ENCODE assay signal across 8 cellular contexts in genomic region chr2:239465017-239466001, GRCh38.
DNase-seq lines count a peak whose midpoint lies in the region; ATAC-seq and TF ChIP-seq lines count a peak whose summit lies in the region.

No MANE protein-coding gene starts in this region.

- intact Hi-C loops in A673 (cut with micrococcal nuclease; ENCODE audit: unreplicated experiment) (no loop called here), lower lobe of right lung (cut with DNase I) (no loop called here), OCI-LY7 (cut with micrococcal nuclease; ENCODE audit: unreplicated experiment) (no loop called here)

- H3K79me2 ChIP-seq in OCI-LY7 (ENCODE audit: insufficient read depth, low read depth, low read length) = no peaks in the 10 kb centered on the region

- no peak overlapping the region for H2AFZ ChIP-seq in OCI-LY7 (ENCODE audit: low read length)

- H3K27me3 ChIP-seq in A673 (replicated peaks; ENCODE audit: insufficient read depth, low read depth, low read length, poor library complexity) (no peaks in the 10 kb centered on the region), lower lobe of right lung (ENCODE audit: low read depth) (no peaks in the 10 kb centered on the region)

- peak; percentile 85 to 91 for ATAC-seq in lower lobe of right lung

- H3K4me1 Mint-ChIP-seq in activated T-cell treated with anti-CD3 and anti-CD28 coated beads, Interleukin-2, amount 50 U/mL, for 24 hours (ENCODE audit: low read depth) = no peaks in the 10 kb centered on the region

- H3K4me3 ChIP-seq in A673 (ENCODE audit: low read depth, low read length, poor library complexity, severe bottlenecking) = no peak overlapping the region
- H3K4me3 ChIP-seq in lower lobe of right lung = no peak overlapping the region
- no peak overlapping the region for H3K4me3 ChIP-seq in OCI-LY7 (ENCODE audit: low read depth, low read length, poor library complexity, severe bottlenecking)

- DNase-seq in A673 (ENCODE audit: low spot score) = peak; percentile 17
- DNase-seq in LHCN-M2 (ENCODE audit: low read depth) = peak; percentile 80
- DNase-seq in brain pericyte (ENCODE audit: low read depth, low spot score) = peak; percentile 20
- DNase-seq in lower lobe of right lung = peak; percentile 91
- DNase-seq in stimulated activated CD8-positive, alpha-beta memory T cell treated with anti-CD3 and anti-CD28 coated beads, Interleukin-4, amount 100 ng/mL, for 48 hours = no peak
- DNase-seq in SW 1271 (lab: John Stamatoyannopoulos, UW) = no peak
- DNase-seq in OCI-LY7 (ENCODE audit: low spot score) = no peak
- no peak for DNase-seq in activated T-cell treated with anti-CD3 and anti-CD28 coated beads, Interleukin-2, amount 50 U/mL, for 24 hours

- no peaks in the 10 kb centered on the region for H3K36me3 Mint-ChIP-seq in activated T-cell treated with anti-CD3 and anti-CD28 coated beads, Interleukin-2, amount 50 U/mL, for 24 hours (ENCODE audit: low read depth)

- no peaks in the 10 kb centered on the region for H3K27me3 Mint-ChIP-seq in activated T-cell treated with anti-CD3 and anti-CD28 coated beads, Interleukin-2, amount 50 U/mL, for 24 hours

- H3K27ac ChIP-seq in A673 (ENCODE audit: low read depth, low read length, poor library complexity, severe bottlenecking) (no peak overlapping the region), lower lobe of right lung (peak overlapping the region; percentile 79), OCI-LY7 (ENCODE audit: low read depth, low read length, poor library complexity, severe bottlenecking) (no peak overlapping the region)

- H3K4me1 ChIP-seq in A673 (ENCODE audit: insufficient read depth, low read length, poor library complexity, severe bottlenecking) (no peaks in the 10 kb centered on the region), lower lobe of right lung (no peaks in the 10 kb centered on the region), OCI-LY7 (ENCODE audit: insufficient read depth, low read length, poor library complexity, severe bottlenecking) (no peaks in the 10 kb centered on the region)

- H3K9me2 ChIP-seq in OCI-LY7 (ENCODE audit: insufficient read depth, low read length) = no peaks in the 10 kb centered on the region

- POLR2A ChIA-PET in A673 (lab: Charles Lee; ENCODE audit: low non-redundant PET) (no interaction called here), OCI-LY7 (lab: Charles Lee) (interaction anchor here (0.5 kb wide), 1 partner anchor 39 kb away, joined by 3 read pairs; no protein-coding TSS in a partner anchor)

- CTCF ChIA-PET in A673 (lab: Charles Lee) = no interaction called here
- CTCF ChIA-PET in OCI-LY7 (lab: Charles Lee; ENCODE audit: unreplicated experiment) = no interaction called here

- H4K20me1 ChIP-seq in OCI-LY7 (ENCODE audit: insufficient read depth, low read length) = no peaks in the 10 kb centered on the region

- H3K36me3 ChIP-seq in A673 (ENCODE audit: insufficient read depth, low read length, poor library complexity, severe bottlenecking) (no peaks in the 10 kb centered on the region), lower lobe of right lung (no peaks in the 10 kb centered on the region), OCI-LY7 (ENCODE audit: insufficient read depth, low read length) (no peaks in the 10 kb centered on the region)

- TF ChIP-seq CTCF in A673 (conservative IDR thresholded peaks at IDR 0.05; ENCODE audit: low read depth, low read length) (no peak), lower lobe of right lung (IDR thresholded peaks at IDR 0.05) (no peak), OCI-LY7 (conservative IDR thresholded peaks at IDR 0.05; ENCODE audit: low read length) (no peak)

- H3K9me3 ChIP-seq in A673 (ENCODE audit: low read depth, low read length, poor library complexity, severe bottlenecking) (no peaks in the 10 kb centered on the region), lower lobe of right lung (no peaks in the 10 kb centered on the region), OCI-LY7 (ENCODE audit: low read length) (no peaks in the 10 kb centered on the region)

- no peak overlapping the region for H3K4me3 Mint-ChIP-seq in activated T-cell treated with anti-CD3 and anti-CD28 coated beads, Interleukin-2, amount 50 U/mL, for 24 hours

- no peaks in the 10 kb centered on the region for H3K9me3 Mint-ChIP-seq in activated T-cell treated with anti-CD3 and anti-CD28 coated beads, Interleukin-2, amount 50 U/mL, for 24 hours

- H3K4me2 ChIP-seq in OCI-LY7 (ENCODE audit: low read length) = no peak overlapping the region

- H3K27ac Mint-ChIP-seq in activated T-cell treated with anti-CD3 and anti-CD28 coated beads, Interleukin-2, amount 50 U/mL, for 24 hours = no peak overlapping the region

- BruUV-seq in A673 (replicated peaks; lab: Mats Ljungman, UMichigan) (no TSS peak), OCI-LY7 (replicated peaks; lab: Mats Ljungman, UMichigan) (no TSS peak)

Comparison
In these comparisons a context has a peak if more than half of its experiments do, and no peak if none do; other contexts are left out.
1. DNase-seq: peak in A673 (single experiment), LHCN-M2 (single experiment), brain pericyte (single experiment) and lower lobe of right lung (single experiment); none in stimulated activated CD8-positive, alpha-beta memory T cell treated with anti-CD3 and anti-CD28 coated beads, Interleukin-4, amount 100 ng/mL, for 48 hours (single experiment), SW 1271 (0 of 2), OCI-LY7 (single experiment) and activated T-cell treated with anti-CD3 and anti-CD28 coated beads, Interleukin-2, amount 50 U/mL, for 24 hours (single experiment).